Comparison of ENCODE assay signal across 1 cellular context in genomic region chr22:42069801-42070516, GRCh38.
TF ChIP-seq lines count a peak whose summit lies in the region.

No MANE protein-coding gene starts in this region.

TF ChIP-seq in GM12878, 131 proteins besides CTCF, POLR2A, EP300 and RAD21:
- TF ChIP-seq GABPA (IDR thresholded peaks at IDR 0.05; ENCODE audit: low read depth), result no peak
- no peak for TF ChIP-seq ZNF274 (IDR thresholded peaks at IDR 0.05; ENCODE audit: insufficient read depth, insufficient read length)
- 0 out of 2 replicates have a peak, but pooled peaks have one; percentile 63 for TF ChIP-seq NKRF (conservative IDR thresholded peaks at IDR 0.05)
- TF ChIP-seq BACH1 (IDR thresholded peaks at IDR 0.05; ENCODE audit: borderline replicate concordance), result no peak
- 0 out of 2 replicates have a peak, but pooled peaks have one; percentile 4 for TF ChIP-seq RUNX3 (IDR thresholded peaks at IDR 0.05; ENCODE audit: low read length)
- no peak for TF ChIP-seq ZNF384 (IDR thresholded peaks at IDR 0.05; ENCODE audit: borderline replicate concordance, low read depth, low read length)
- no peak for TF ChIP-seq NFIC (IDR thresholded peaks at IDR 0.05; ENCODE audit: low read depth, low read length)
- no peak for TF ChIP-seq EGR1 (IDR thresholded peaks at IDR 0.05; ENCODE audit: borderline replicate concordance in 1 of 2, low read depth in 2 of 2, low read length in 2 of 2)
- TF ChIP-seq KDM1A (IDR thresholded peaks at IDR 0.05; ENCODE audit: borderline replicate concordance), result no peak
- peak; percentile 79 for TF ChIP-seq SPI1 (IDR thresholded peaks at IDR 0.05; ENCODE audit: borderline replicate concordance, insufficient read depth, low read depth, low read length)
- TF ChIP-seq USF2 (IDR thresholded peaks at IDR 0.05; ENCODE audit: borderline replicate concordance, low read depth, low read length), result no peak
- peak; percentile 8; the same call in 1 of the 2 replicates for TF ChIP-seq IKZF1 (conservative IDR thresholded peaks at IDR 0.05)
- no peak for TF ChIP-seq STAT3 (IDR thresholded peaks at IDR 0.05; ENCODE audit: low read depth, low read length)
- no peak for TF ChIP-seq SRF (IDR thresholded peaks at IDR 0.05; ENCODE audit: low read depth in 2 of 2, low read length in 2 of 2)
- no peak for TF ChIP-seq MYB (IDR thresholded peaks at IDR 0.05; ENCODE audit: borderline replicate concordance, low read depth, low read length)
- 0 out of 4 replicates have a peak, but pooled peaks of 1 of the 2 experiments have one; percentile 5 for TF ChIP-seq IKZF2 (IDR thresholded peaks at IDR 0.05)
- TF ChIP-seq BCL11A (IDR thresholded peaks at IDR 0.05; ENCODE audit: low read depth, low read length), result no peak
- no peak for TF ChIP-seq TCF3 (IDR thresholded peaks at IDR 0.05; ENCODE audit: borderline replicate concordance, insufficient read depth, low read depth, low read length)
